Comparison of ENCODE assay signal across 10 cellular contexts in the genomic region with DNA sequence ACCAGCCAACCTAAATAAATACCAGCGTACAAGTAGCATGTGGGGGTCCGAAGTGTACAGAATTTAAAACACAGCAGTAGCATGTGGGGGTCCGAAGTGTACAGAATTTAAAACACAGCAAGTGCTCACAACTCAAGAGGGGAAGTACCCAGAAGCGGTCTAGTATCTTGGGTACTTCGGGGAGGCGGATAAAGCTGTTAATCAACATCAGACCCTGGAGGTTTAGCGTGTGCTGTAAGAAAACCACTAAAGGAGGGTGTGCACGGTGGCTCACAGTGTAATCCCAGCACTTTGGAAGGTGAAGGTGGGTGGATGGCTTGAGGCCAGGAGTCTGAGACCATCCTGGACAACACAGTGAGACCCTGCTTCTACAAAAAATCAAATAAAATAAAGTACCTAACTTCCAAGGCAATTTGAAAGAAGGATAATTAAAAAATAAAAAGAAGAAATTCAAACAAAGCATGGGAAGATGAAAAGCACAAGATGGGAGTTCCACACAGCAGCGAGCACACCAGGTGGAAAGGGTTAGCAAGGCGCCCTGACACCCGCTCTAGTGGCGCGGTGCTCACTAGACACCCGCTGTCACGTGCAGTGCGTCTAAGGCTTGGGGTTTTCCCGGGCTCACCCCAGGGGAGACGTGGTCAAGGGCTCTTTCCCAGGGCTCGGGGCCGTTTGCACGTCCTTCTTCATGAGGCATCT. TPM values are rescaled to one million over a fixed set of nuclear protein-coding genes. Genes with fewer than 3 reads are reported as not detected.
DNase-seq lines count a peak whose midpoint lies in the region; ATAC-seq and TF ChIP-seq lines count a peak whose summit lies in the region.
"Had no signal": no experiment of that assay in that cellular context is flagged by ENCODE, and none has a peak within 500 bp of the region (broad histone marks: within the 10 kb centered on the region; RNA-seq: fewer than 3 reads in every experiment).

No MANE protein-coding gene starts in this region.

- TF ChIP-seq POLR2A in uterus (IDR thresholded peaks at IDR 0.05) (no peak), esophagus squamous epithelium (IDR thresholded peaks at IDR 0.05) (no peak)

- H3K27me3 Mint-ChIP-seq in dendritic cell treated with granulocyte-macrophage colony-stimulating factor and Interleukin-4, amounts not matched to agents 40 ng/mL and 50 ng/mL, for 4 days = no peaks in the 10 kb centered on the region

- DNase-seq in uterus (no peak), esophagus squamous epithelium (lab: John Stamatoyannopoulos, UW) (no peak), cortex of kidney (lab: John Stamatoyannopoulos, UW) (no peak), occipital lobe (lab: John Stamatoyannopoulos, UW) (no peak)
- DNase-seq: activated T-cell treated with anti-CD3 and anti-CD28 coated beads, Interleukin-2, amount 50 U/mL, for 72 hours; islet precursor cell had no signal

- no peak overlapping the region for H3K4me3 ChIP-seq in uterus
- no peak overlapping the region for H3K4me3 ChIP-seq in esophagus squamous epithelium

- no peaks in the 10 kb centered on the region for H3K9me3 ChIP-seq in uterus
- no peaks in the 10 kb centered on the region for H3K9me3 ChIP-seq in esophagus squamous epithelium

- peak; percentile 82 for ATAC-seq in GM18511 (IDR thresholded peaks at IDR 0.05; ENCODE audit: unreplicated experiment)
- ATAC-seq in GM21360 (IDR thresholded peaks at IDR 0.05; ENCODE audit: unreplicated experiment) = peak; percentile 77
- peak; percentile 81 for ATAC-seq in HG03103 (IDR thresholded peaks at IDR 0.05; ENCODE audit: low read depth, unreplicated experiment)
- ATAC-seq: activated T-cell treated with anti-CD3 and anti-CD28 coated beads, Interleukin-2, amount 50 U/mL, for 72 hours had no signal

- peak overlapping the region; percentile 7 for H3K27ac Mint-ChIP-seq in dendritic cell treated with granulocyte-macrophage colony-stimulating factor and Interleukin-4, amounts not matched to agents 40 ng/mL and 50 ng/mL, for 4 days
- H3K27ac Mint-ChIP-seq: activated T-cell treated with anti-CD3 and anti-CD28 coated beads, Interleukin-2, amount 50 U/mL, for 72 hours had no signal

- H3K36me3 ChIP-seq in uterus (no peaks in the 10 kb centered on the region), esophagus squamous epithelium (peaks cover 0 to 5% (median 0%) of the 10 kb centered on the region in 3 donors)

- WGBS in esophagus squamous epithelium, 2 donors = 52 to 57% methylated on average over 21 of the region's 21 CpGs

- peaks cover 11% of the 10 kb centered on the region for H3K4me1 Mint-ChIP-seq in dendritic cell treated with granulocyte-macrophage colony-stimulating factor and Interleukin-4, amounts not matched to agents 40 ng/mL and 50 ng/mL, for 4 days (ENCODE audit: low read depth)

- intact Hi-C loops in dendritic cell treated with granulocyte-macrophage colony-stimulating factor and Interleukin-4, amounts not matched to agents 40 ng/mL and 50 ng/mL, for 4 days (cut with micrococcal nuclease) = no loop called here
- intact Hi-C loops in uterus (cut with DNase I; ENCODE audit: low total_unique reads) = no loop called here
- intact Hi-C loops in esophagus squamous epithelium (cut with DNase I) = no loop called here

- no peaks in the 10 kb centered on the region for H3K9me3 Mint-ChIP-seq in dendritic cell treated with granulocyte-macrophage colony-stimulating factor and Interleukin-4, amounts not matched to agents 40 ng/mL and 50 ng/mL, for 4 days
- H3K9me3 Mint-ChIP-seq: activated T-cell treated with anti-CD3 and anti-CD28 coated beads, Interleukin-2, amount 50 U/mL, for 72 hours had no signal

- H3K4me1 ChIP-seq in uterus (no peaks in the 10 kb centered on the region), esophagus squamous epithelium (peaks cover 0 to 85% (median 18%) of the 10 kb centered on the region in 3 donors)

- TF ChIP-seq CTCF in uterus (IDR thresholded peaks at IDR 0.05) = no peak
- no peak for TF ChIP-seq CTCF in esophagus squamous epithelium (IDR thresholded peaks at IDR 0.05)

- peaks cover 24% of the 10 kb centered on the region for H3K36me3 Mint-ChIP-seq in dendritic cell treated with granulocyte-macrophage colony-stimulating factor and Interleukin-4, amounts not matched to agents 40 ng/mL and 50 ng/mL, for 4 days (ENCODE audit: low read depth)

- H3K4me3 Mint-ChIP-seq in dendritic cell treated with granulocyte-macrophage colony-stimulating factor and Interleukin-4, amounts not matched to agents 40 ng/mL and 50 ng/mL, for 4 days = no peak overlapping the region
- H3K4me3 Mint-ChIP-seq: activated T-cell treated with anti-CD3 and anti-CD28 coated beads, Interleukin-2, amount 50 U/mL, for 72 hours had no signal

- H3K27me3 ChIP-seq in uterus (no peaks in the 10 kb centered on the region), esophagus squamous epithelium (no peaks in the 10 kb centered on the region)

- H3K27ac ChIP-seq in uterus (no peak overlapping the region), esophagus squamous epithelium (no peak overlapping the region)

RNA-seq across cellular contexts. Expression of gene MOB2, which starts 35.0 kb away (rescaled TPM):
- 10 to 100 TPM; 17.1 to 72.6 (median 23.6) TPM for total RNA-seq in uterus
- total RNA-seq in esophagus squamous epithelium = 10 to 100 TPM; 21.5 to 45.0 (median 30.1) TPM
- total RNA-seq in occipital lobe = 13.7 TPM

RNA-seq across cellular contexts. Expression of gene DUSP8, which starts 50.5 kb away (rescaled TPM):
- total RNA-seq in uterus (10 to 100 TPM in 1 of 4 donors, 1 to 10 TPM in 2, under 1 TPM in 1; under 0.01 to 21.7 (median 3.1) TPM), esophagus squamous epithelium (1 to 10 TPM in 2 of 4 donors, under 1 TPM in 2; 0.12 to 1.3 (median 0.64) TPM), occipital lobe (5.6 TPM)
